In genomic region chr2:165660361-165660760, GRCh38 we compare ENCODE assay signal across 18 cellular contexts.
DNase-seq lines count a peak whose midpoint lies in the region; ATAC-seq and TF ChIP-seq lines count a peak whose summit lies in the region.
"Had no signal": no experiment of that assay in that cellular context is flagged by ENCODE, and none has a peak within 500 bp of the region (broad histone marks: within the 10 kb centered on the region; RNA-seq: fewer than 3 reads in every experiment).

No MANE protein-coding gene starts in this region.

- TF ChIP-seq POLR2A in uterus (IDR thresholded peaks at IDR 0.05): no peak

- H3K36me3 ChIP-seq in OCI-LY7 (ENCODE audit: insufficient read depth, low read length): no peaks in the 10 kb centered on the region
- H3K36me3 ChIP-seq in uterus: no peaks in the 10 kb centered on the region
- H3K36me3 ChIP-seq: BLaER1 treated with 17β-estradiol and CSF1 and Interleukin-3, amounts not matched to agents 10 nM and 100 nM had no signal

- intact Hi-C loops in OCI-LY7 (cut with micrococcal nuclease; ENCODE audit: unreplicated experiment): no loop called here
- intact Hi-C loops in uterus (cut with DNase I; ENCODE audit: low total_unique reads): no loop called here

- no peak for DNase-seq in OCI-LY7 (ENCODE audit: low spot score)
- DNase-seq in uterus: no peak
- no peak for DNase-seq in GM19240 (ENCODE audit: insufficient read length, low spot score)
- no peak for DNase-seq in stimulated activated CD4-positive, alpha-beta T cell treated with anti-CD3 and anti-CD28 coated beads, Interleukin-12 subunit alpha, Interleukin-12 subunit beta, amount 100 ng/mL, for 4 hours
- DNase-seq in DMS53 treated with DMSO at 0.1 percent for 48 hours (lab: John Stamatoyannopoulos, UW; ENCODE audit: unreplicated experiment): no peak
- DNase-seq: activated T-cell treated with anti-CD3 and anti-CD28 coated beads for 4 hours; DMS79; foreskin keratinocyte; NCI-H1048; right cardiac atrium; SHP77; stimulated activated CD4-positive, alpha-beta T cell treated with anti-CD3 and anti-CD28 coated beads, Interleukin-2, amount 100 ng/mL, for 24 hours had no signal

- H3K4me3 ChIP-seq in OCI-LY7 (ENCODE audit: low read depth, low read length, poor library complexity, severe bottlenecking): no peak overlapping the region
- H3K4me3 ChIP-seq in uterus: no peak overlapping the region
- H3K4me3 ChIP-seq: BLaER1 treated with 17β-estradiol and CSF1 and Interleukin-3, amounts not matched to agents 10 nM and 100 nM; lung; tibial nerve had no signal

- BruUV-seq in OCI-LY7 (replicated peaks; lab: Mats Ljungman, UMichigan): no TSS peak

- POLR2A ChIA-PET in OCI-LY7 (lab: Charles Lee): interaction anchor here (1.9 to 5.2 kb wide), 3 partner anchors 10 to 27 kb away, joined by 8 to 33 read pairs (median 13); no protein-coding TSS in a partner anchor

- ATAC-seq in GM18907 (IDR thresholded peaks at IDR 0.05; ENCODE audit: unreplicated experiment): peak; percentile 91
- ATAC-seq in GM21576 (IDR thresholded peaks at IDR 0.05; ENCODE audit: unreplicated experiment): peak; percentile 86
- ATAC-seq in HG03039 (IDR thresholded peaks at IDR 0.05; ENCODE audit: unreplicated experiment): peak; percentile 72
- ATAC-seq: foreskin keratinocyte, right cardiac atrium had no signal

- TF ChIP-seq CTCF in OCI-LY7 (conservative IDR thresholded peaks at IDR 0.05; ENCODE audit: low read length) (no peak), uterus (IDR thresholded peaks at IDR 0.05) (no peak)

- H3K9me3 ChIP-seq in OCI-LY7 (ENCODE audit: low read length) (no peaks in the 10 kb centered on the region), uterus (no peaks in the 10 kb centered on the region)
- H3K9me3 ChIP-seq: tibial nerve had no signal

- no peaks in the 10 kb centered on the region for H3K79me2 ChIP-seq in OCI-LY7 (ENCODE audit: insufficient read depth, low read depth, low read length)

- H3K4me2 ChIP-seq in OCI-LY7 (ENCODE audit: low read length): no peak overlapping the region
- H3K4me2 ChIP-seq: BLaER1 treated with 17β-estradiol and CSF1 and Interleukin-3, amounts not matched to agents 10 nM and 100 nM had no signal

- CTCF ChIA-PET in OCI-LY7 (lab: Charles Lee; ENCODE audit: unreplicated experiment): no interaction called here

- no peaks in the 10 kb centered on the region for H4K20me1 ChIP-seq in OCI-LY7 (ENCODE audit: insufficient read depth, low read length)
- H4K20me1 ChIP-seq: BLaER1 treated with 17β-estradiol and CSF1 and Interleukin-3, amounts not matched to agents 10 nM and 100 nM had no signal

- no peaks in the 10 kb centered on the region for H3K27me3 ChIP-seq in uterus
- H3K27me3 ChIP-seq: BLaER1 treated with 17β-estradiol and CSF1 and Interleukin-3, amounts not matched to agents 10 nM and 100 nM; foreskin keratinocyte; tibial nerve had no signal

- no peak overlapping the region for H3K27ac ChIP-seq in OCI-LY7 (ENCODE audit: low read depth, low read length, poor library complexity, severe bottlenecking)
- H3K27ac ChIP-seq in uterus: no peak overlapping the region
- H3K27ac ChIP-seq: BLaER1 treated with 17β-estradiol and CSF1 and Interleukin-3, amounts not matched to agents 10 nM and 100 nM; foreskin keratinocyte; tibial nerve had no signal

- no peaks in the 10 kb centered on the region for H3K9me2 ChIP-seq in OCI-LY7 (ENCODE audit: insufficient read depth, low read length)

- H3K4me1 ChIP-seq in OCI-LY7 (ENCODE audit: insufficient read depth, low read length, poor library complexity, severe bottlenecking) (no peaks in the 10 kb centered on the region), uterus (no peaks in the 10 kb centered on the region)
- H3K4me1 ChIP-seq: foreskin keratinocyte, tibial nerve had no signal

- H2AFZ ChIP-seq in OCI-LY7 (ENCODE audit: low read length): peak overlapping the region; percentile 60; the same call in 1 of the 2 replicates
